In the genomic region with DNA sequence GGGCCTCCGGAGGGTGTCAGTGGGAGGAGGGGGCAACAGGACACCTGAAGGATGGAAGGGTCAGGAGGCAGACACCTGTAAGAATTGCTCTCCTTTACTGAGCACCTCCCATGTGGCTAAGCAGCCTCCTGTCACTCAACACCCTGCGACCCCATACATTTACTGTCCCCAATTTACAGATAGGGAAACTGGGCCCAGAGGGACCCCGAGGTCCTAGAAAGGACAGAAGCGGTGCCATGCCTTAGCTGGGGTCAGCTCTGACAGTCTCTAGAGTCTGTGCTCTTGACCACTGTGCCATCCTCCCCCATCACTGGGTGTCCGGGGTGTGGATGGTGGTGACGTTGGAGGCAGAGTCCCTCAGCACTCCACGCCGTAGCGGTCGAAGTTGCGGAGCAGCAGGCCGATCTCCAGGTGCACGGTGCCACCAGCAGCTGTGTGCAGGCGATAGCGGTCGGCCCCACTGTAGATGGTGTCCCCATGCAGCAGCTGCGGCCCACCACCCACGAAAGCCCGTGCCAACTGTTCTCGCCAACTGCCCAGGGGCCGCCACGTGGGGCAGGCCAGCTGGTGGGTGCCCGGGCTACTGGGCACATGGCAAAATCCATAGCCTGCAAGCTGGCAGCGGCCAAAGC, we compare ENCODE assay signal across 8 cellular contexts. TPM values are rescaled to one million over a fixed set of nuclear protein-coding genes. Genes with fewer than 3 reads are reported as not detected.
DNase-seq lines count a peak whose midpoint lies in the region; ATAC-seq, FAIRE-seq and TF ChIP-seq lines count a peak whose summit lies in the region.

No MANE protein-coding gene starts in this region.

- TF ChIP-seq CTCF in kidney epithelial cell (IDR thresholded peaks at IDR 0.05; ENCODE audit: insufficient read depth, low read length, poor library complexity, severe bottlenecking): no peak
- TF ChIP-seq CTCF in thyroid gland (IDR thresholded peaks at IDR 0.05): no peak
- no peak for TF ChIP-seq CTCF in D721Med (IDR thresholded peaks at IDR 0.05; ENCODE audit: insufficient read depth, missing control alignments)

- intact Hi-C loops in activated CD4-positive, alpha-beta T cell treated with anti-CD3 and anti-CD28 coated beads, Interleukin-2, amount 10 ng/mL, durations not matched to agents 24 days and 14 days (cut with micrococcal nuclease): loop anchor here (1.0 to 10.0 kb wide), 3 partner anchors 9 to 580 kb away; a partner anchor contains a TSS
- intact Hi-C loops in thyroid gland (cut with DNase I): loop anchor here (5.0 kb wide), 1 partner anchor 42 kb away; a partner anchor contains a TSS

- H3K27ac ChIP-seq in thyroid gland: peak overlapping the region in 2 of 3 donors; percentile 70 to 78

- no peaks in the 10 kb centered on the region for H3K9me3 ChIP-seq in thyroid gland

- H3K27me3 Mint-ChIP-seq in activated CD4-positive, alpha-beta T cell treated with anti-CD3 and anti-CD28 coated beads, Interleukin-2, amount 10 ng/mL, durations not matched to agents 24 days and 14 days: no peaks in the 10 kb centered on the region
- no peaks in the 10 kb centered on the region for H3K27me3 Mint-ChIP-seq in activated naive CD8-positive, alpha-beta T cell

- peak overlapping the region; percentile 58 for H3K4me3 ChIP-seq in kidney epithelial cell (ENCODE audit: low read depth, low read length)
- peak overlapping the region in 1 of 3 donors; percentile 45 for H3K4me3 ChIP-seq in thyroid gland (replicated peaks in 1 of 3)

- peaks cover 29% of the 10 kb centered on the region for H3K36me3 Mint-ChIP-seq in activated CD4-positive, alpha-beta T cell treated with anti-CD3 and anti-CD28 coated beads, Interleukin-2, amount 10 ng/mL, durations not matched to agents 24 days and 14 days (ENCODE audit: low read depth)
- no peaks in the 10 kb centered on the region for H3K36me3 Mint-ChIP-seq in activated naive CD8-positive, alpha-beta T cell

- H3K27ac Mint-ChIP-seq in activated CD4-positive, alpha-beta T cell treated with anti-CD3 and anti-CD28 coated beads, Interleukin-2, amount 10 ng/mL, durations not matched to agents 24 days and 14 days: peak overlapping the region; percentile 96
- peak overlapping the region; percentile 89 for H3K27ac Mint-ChIP-seq in activated naive CD8-positive, alpha-beta T cell

- TF ChIP-seq POLR2A in thyroid gland (IDR thresholded peaks at IDR 0.05): no peak

- DNase-seq in activated CD4-positive, alpha-beta T cell treated with anti-CD3 and anti-CD28 coated beads, Interleukin-2, amount 10 ng/mL, durations not matched to agents 24 days and 14 days: no peak
- no peak for DNase-seq in activated CD4-positive, alpha-beta T cell treated with anti-CD3 and anti-CD28 coated beads for 1 hour
- DNase-seq in kidney epithelial cell (ENCODE audit: low read depth) (no peak), thyroid gland (no peak), KBM-7 (no peak), D721Med (ENCODE audit: insufficient read length, low spot score) (no peak)

- H3K9me3 Mint-ChIP-seq in activated CD4-positive, alpha-beta T cell treated with anti-CD3 and anti-CD28 coated beads, Interleukin-2, amount 10 ng/mL, durations not matched to agents 24 days and 14 days: no peaks in the 10 kb centered on the region
- no peaks in the 10 kb centered on the region for H3K9me3 Mint-ChIP-seq in activated naive CD8-positive, alpha-beta T cell (ENCODE audit: low read depth)

- in situ Hi-C loops in KBM-7 (cut with MboI; ENCODE audit: low pct_unique_long_range_greater_than_20kb, low sequenced_read_pairs): no loop called here

- peak overlapping the region; percentile 92 for H3K4me3 Mint-ChIP-seq in activated CD4-positive, alpha-beta T cell treated with anti-CD3 and anti-CD28 coated beads, Interleukin-2, amount 10 ng/mL, durations not matched to agents 24 days and 14 days
- peak overlapping the region; percentile 91 for H3K4me3 Mint-ChIP-seq in activated naive CD8-positive, alpha-beta T cell

- WGBS in thyroid gland, 2 donors: 67 to 92% methylated on average over 3 to 24 of the region's 24 CpGs

- H3K4me1 Mint-ChIP-seq in activated CD4-positive, alpha-beta T cell treated with anti-CD3 and anti-CD28 coated beads, Interleukin-2, amount 10 ng/mL, durations not matched to agents 24 days and 14 days: peaks cover 49% of the 10 kb centered on the region
- peaks cover 58% of the 10 kb centered on the region for H3K4me1 Mint-ChIP-seq in activated naive CD8-positive, alpha-beta T cell (ENCODE audit: low read depth)

- peaks cover 18 to 21% of the 10 kb centered on the region in 2 donors for H3K4me1 ChIP-seq in thyroid gland

- H3K36me3 ChIP-seq in kidney epithelial cell (ENCODE audit: control insufficient read depth, insufficient read depth, low read length) (no peaks in the 10 kb centered on the region), thyroid gland (no peaks in the 10 kb centered on the region)

- H3K27me3 ChIP-seq in kidney epithelial cell (ENCODE audit: control insufficient read depth, insufficient read depth, low read length): no peaks in the 10 kb centered on the region
- H3K27me3 ChIP-seq in thyroid gland: peaks cover 3% of the 10 kb centered on the region

- no peak for ATAC-seq in GM18861 (IDR thresholded peaks at IDR 0.05; ENCODE audit: unreplicated experiment)

- no peak for FAIRE-seq in D721Med (lab: Jason Lieb, UNC)

RNA-seq across cellular contexts. Expression of a gene that starts 0.7 kb away (rescaled TPM):
- total RNA-seq in activated CD4-positive, alpha-beta T cell treated with anti-CD3 and anti-CD28 coated beads, Interleukin-2, amount 10 ng/mL, durations not matched to agents 24 days and 14 days: 125 and 127 TPM in 2 replicates
- total RNA-seq in kidney epithelial cell (25.7 and 35.2 TPM in 2 replicates), thyroid gland (10 to 100 TPM in 3 of 4 donors, 1 to 10 TPM in 1; 9.6 to 13.7 (median 11.0) TPM)

RNA-seq across cellular contexts. Expression of a gene that starts 9.5 kb away (rescaled TPM):
- total RNA-seq in activated CD4-positive, alpha-beta T cell treated with anti-CD3 and anti-CD28 coated beads, Interleukin-2, amount 10 ng/mL, durations not matched to agents 24 days and 14 days: 6.3 and 8.6 TPM in 2 replicates
- total RNA-seq in kidney epithelial cell: 4.5 and 5.7 TPM in 2 replicates
- total RNA-seq in thyroid gland: 10 to 100 TPM in 2 of 4 donors, 1 to 10 TPM in 2; 5.9 to 12.5 (median 9.9) TPM

RNA-seq across cellular contexts. Expression of a gene that starts 21.9 kb away (rescaled TPM):
- total RNA-seq in activated CD4-positive, alpha-beta T cell treated with anti-CD3 and anti-CD28 coated beads, Interleukin-2, amount 10 ng/mL, durations not matched to agents 24 days and 14 days: 4.2 and 5.8 TPM in 2 replicates
- 1.6 and 4.6 TPM in 2 replicates for total RNA-seq in kidney epithelial cell
- total RNA-seq in thyroid gland: 10 to 100 TPM in 2 of 4 donors, 1 to 10 TPM in 2; 5.0 to 14.9 (median 9.0) TPM

RNA-seq across cellular contexts. Expression of a gene that starts 42.7 kb away (rescaled TPM):
- 65.8 and 69.2 TPM in 2 replicates for total RNA-seq in activated CD4-positive, alpha-beta T cell treated with anti-CD3 and anti-CD28 coated beads, Interleukin-2, amount 10 ng/mL, durations not matched to agents 24 days and 14 days
- total RNA-seq in kidney epithelial cell: 27.0 and 31.6 TPM in 2 replicates
- 10 to 100 TPM; 11.8 to 20.7 (median 14.2) TPM for total RNA-seq in thyroid gland

RNA-seq across cellular contexts. Expression of a gene that starts 43.2 kb away (rescaled TPM):
- 11.4 and 20.1 TPM in 2 replicates for total RNA-seq in activated CD4-positive, alpha-beta T cell treated with anti-CD3 and anti-CD28 coated beads, Interleukin-2, amount 10 ng/mL, durations not matched to agents 24 days and 14 days
- total RNA-seq in kidney epithelial cell (49.5 and 51.5 TPM in 2 replicates), thyroid gland (10 to 100 TPM; 57.4 to 90.9 (median 85.6) TPM)
